In the genomic region with DNA sequence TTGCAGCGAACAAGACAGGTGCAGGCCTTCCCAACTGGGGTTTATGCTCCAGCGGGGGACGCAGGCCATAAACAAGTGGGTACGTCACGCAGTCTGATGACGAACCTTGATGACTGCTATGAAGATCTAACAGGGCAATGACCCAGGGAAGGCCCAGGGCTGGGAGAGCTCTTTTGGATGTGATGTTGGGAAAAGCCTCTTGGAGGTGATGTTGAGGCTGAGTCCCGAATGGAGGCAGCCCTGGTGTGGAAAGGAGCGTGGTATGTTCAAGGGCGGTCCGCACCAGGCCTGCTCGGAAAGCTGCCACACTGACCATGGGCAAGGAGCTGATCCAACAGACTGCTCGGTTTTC, we compare ENCODE assay signal across 9 cellular contexts. TPM values are rescaled to one million over a fixed set of nuclear protein-coding genes. Genes with fewer than 3 reads are reported as not detected.
DNase-seq lines count a peak whose midpoint lies in the region; ATAC-seq, FAIRE-seq and TF ChIP-seq lines count a peak whose summit lies in the region.
"Had no signal": no experiment of that assay in that cellular context is flagged by ENCODE, and none has a peak within 500 bp of the region (broad histone marks: within the 10 kb centered on the region; RNA-seq: fewer than 3 reads in every experiment).

No MANE protein-coding gene starts in this region.

- H3K27ac ChIP-seq in HCT116 (ENCODE audit: low read depth, low read length) (no peak overlapping the region), WERI-Rb-1 (no peak overlapping the region), hepatocyte (peak overlapping the region; percentile 85), small intestine (ENCODE audit: low read depth in 1 of 2, low read length in 1 of 2) (peak overlapping the region; percentile 37 to 89)

- H3K4me2 ChIP-seq in HCT116 (ENCODE audit: low read length) (no peak overlapping the region), hepatocyte (no peak overlapping the region)

- CTCF ChIA-PET in HCT116 (lab: Charles Lee), result no interaction called here

- BruUV-seq in HCT116 (replicated peaks; lab: Mats Ljungman, UMichigan), result no TSS peak

- RAD21 ChIA-PET in HCT116 (lab: Charles Lee; ENCODE audit: low non-redundant PET in 1 of 2, low total read pairs in 2 of 2, uncharacterized antibody in 2 of 2, unreplicated experiment in 2 of 2), result no interaction called here

- H3K27me3 ChIP-seq in HCT116 (ENCODE audit: insufficient read depth, low read length) (no peaks in the 10 kb centered on the region), WERI-Rb-1 (ENCODE audit: insufficient read depth, low read depth, severe bottlenecking) (no peaks in the 10 kb centered on the region), hepatocyte (no peaks in the 10 kb centered on the region), small intestine (ENCODE audit: control insufficient read depth in 2 of 2, insufficient read depth in 2 of 2, low read length in 2 of 2) (no peaks in the 10 kb centered on the region)

- H3K9me3 ChIP-seq in HCT116 (ENCODE audit: control insufficient read depth in 1 of 2, insufficient read depth in 1 of 2, low read depth in 1 of 2, low read length in 2 of 2), result no peaks in the 10 kb centered on the region
- H3K9me3 ChIP-seq in WERI-Rb-1 (ENCODE audit: severe bottlenecking), result no peaks in the 10 kb centered on the region
- no peaks in the 10 kb centered on the region for H3K9me3 ChIP-seq in hepatocyte (ENCODE audit: low read depth)
- H3K9me3 ChIP-seq in small intestine (ENCODE audit: control insufficient read depth, low read depth), result no peaks in the 10 kb centered on the region

- H4K20me1 ChIP-seq in HCT116 (ENCODE audit: insufficient read depth) (no peaks in the 10 kb centered on the region), hepatocyte (ENCODE audit: insufficient read depth, poor library complexity, severe bottlenecking) (peaks cover 63% of the 10 kb centered on the region)

- intact Hi-C loops in HCT116 (cut with micrococcal nuclease), result no loop called here

- no peak overlapping the region for H2AFZ ChIP-seq in HCT116 (ENCODE audit: low read depth, low read length, poor library complexity, severe bottlenecking)
- no peak overlapping the region for H2AFZ ChIP-seq in hepatocyte

- DNase-seq in HCT116 (ENCODE audit: low read depth, low spot score) (no peak), WERI-Rb-1 (no peak), hepatocyte (ENCODE audit: low spot score) (no peak), small intestine (no peak), H54 (ENCODE audit: insufficient read length, low spot score) (no peak), GM19239 (ENCODE audit: insufficient read length, low spot score) (no peak), NCI-H1105 (lab: John Stamatoyannopoulos, UW) (no peak)
- DNase-seq: NCI-H774 had no signal

- no peaks in the 10 kb centered on the region for H3K79me2 ChIP-seq in HCT116 (ENCODE audit: insufficient read depth, low read length)
- H3K79me2 ChIP-seq in hepatocyte, result peaks cover 85% of the 10 kb centered on the region

- FAIRE-seq in small intestine (lab: Jason Lieb, UNC) (no peak), H54 (lab: Jason Lieb, UNC) (no peak), GM19239 (lab: Jason Lieb, UNC) (no peak)

- TF ChIP-seq POLR2A in HCT116 (IDR thresholded peaks at IDR 0.05; ENCODE audit: borderline replicate concordance, extremely low read depth, insufficient read depth, insufficient read length) (no peak), H54 (IDR thresholded peaks at IDR 0.05; ENCODE audit: low read depth, low read length) (no peak)

- ATAC-seq in HCT116 (0 out of 2 replicates have a peak, but pooled peaks have one; percentile 17), GM21619 (IDR thresholded peaks at IDR 0.05; ENCODE audit: unreplicated experiment) (no peak)

- POLR2A ChIA-PET in HCT116 (lab: Charles Lee), result no interaction called here

- H3K36me3 ChIP-seq in HCT116 (ENCODE audit: control insufficient read depth in 1 of 2, insufficient read depth in 2 of 2, low read length in 2 of 2), result no peaks in the 10 kb centered on the region
- peaks cover 58% of the 10 kb centered on the region for H3K36me3 ChIP-seq in WERI-Rb-1
- no peaks in the 10 kb centered on the region for H3K36me3 ChIP-seq in hepatocyte (replicated peaks; ENCODE audit: insufficient read depth, low read depth)
- H3K36me3 ChIP-seq in small intestine (ENCODE audit: control insufficient read depth in 2 of 2, insufficient read depth in 2 of 2, low read length in 2 of 2), result no peaks in the 10 kb centered on the region

- TF ChIP-seq RAD21 in HCT116 (IDR thresholded peaks at IDR 0.05; ENCODE audit: low read depth), result no peak

- H3K9me2 ChIP-seq in HCT116 (ENCODE audit: insufficient read depth) (no peaks in the 10 kb centered on the region), hepatocyte (replicated peaks; ENCODE audit: insufficient read depth) (no peaks in the 10 kb centered on the region)

- no peak overlapping the region for H3K9ac ChIP-seq in HCT116 (ENCODE audit: low read length)

- no peak overlapping the region for H3K4me3 ChIP-seq in HCT116 (replicated peaks in 1 of 2; ENCODE audit: low read depth in 1 of 2, low read length in 2 of 2)
- no peak overlapping the region for H3K4me3 ChIP-seq in WERI-Rb-1 (ENCODE audit: low read depth, low read length)
- no peak overlapping the region for H3K4me3 ChIP-seq in hepatocyte
- H3K4me3 ChIP-seq in small intestine (ENCODE audit: low read depth in 1 of 2, low read length in 2 of 2), result no peak overlapping the region

- TF ChIP-seq CTCF in HCT116 (IDR thresholded peaks at IDR 0.05 in 2 of 3, conservative IDR thresholded peaks at IDR 0.05 in 1 of 3; ENCODE audit: borderline replicate concordance in 1 of 3, insufficient read depth in 1 of 3, low read depth in 2 of 3, low read length in 2 of 3) (no peak), WERI-Rb-1 (IDR thresholded peaks at IDR 0.05; ENCODE audit: low read depth, low read length) (0 out of 2 replicates have a peak, but pooled peaks have one; percentile 2), hepatocyte (IDR thresholded peaks at IDR 0.05; ENCODE audit: poor library complexity) (no peak)

- 95% methylated on average over 12 of the region's 12 CpGs for WGBS in hepatocyte (ENCODE audit: low lambda C conversion rate, missing lambda C conversion rate)
- 51 to 79% (median 66%) methylated on average over 12 of the region's 12 CpGs for WGBS in small intestine, 3 donors

- H3K4me1 ChIP-seq in HCT116 (ENCODE audit: control insufficient read depth in 1 of 2, insufficient read depth in 2 of 2, low read length in 2 of 2), result peaks cover 0 to 5% of the 10 kb centered on the region in 2 experiments; a peak in 1 of 4 replicates
- H3K4me1 ChIP-seq in hepatocyte (ENCODE audit: insufficient read depth), result peaks cover 32% of the 10 kb centered on the region
- H3K4me1 ChIP-seq in small intestine (ENCODE audit: control insufficient read depth in 2 of 2, insufficient read depth in 1 of 2, low read depth in 1 of 2, low read length in 1 of 2), result peaks cover 6 to 19% of the 10 kb centered on the region in 2 donors

TF ChIP-seq in HCT116, 20 proteins besides CTCF, POLR2A, EP300 and RAD21:
- TF ChIP-seq, protein P1, sequence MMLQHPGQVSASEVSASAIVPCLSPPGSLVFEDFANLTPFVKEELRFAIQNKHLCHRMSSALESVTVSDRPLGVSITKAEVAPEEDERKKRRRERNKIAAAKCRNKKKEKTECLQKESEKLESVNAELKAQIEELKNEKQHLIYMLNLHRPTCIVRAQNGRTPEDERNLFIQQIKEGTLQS (IDR thresholded peaks at IDR 0.05), result no peak
- no peak for TF ChIP-seq JUND (IDR thresholded peaks at IDR 0.05)
- TF ChIP-seq SRF (IDR thresholded peaks at IDR 0.05; ENCODE audit: low read depth), result no peak
- TF ChIP-seq EZH2phosphoT487 (IDR thresholded peaks at IDR 0.05; ENCODE audit: borderline replicate concordance), result no peak
- TF ChIP-seq YY1 (IDR thresholded peaks at IDR 0.05; ENCODE audit: extremely low read depth, insufficient replicate concordance, low read depth, low read length), result no peak
- TF ChIP-seq CBX3 (IDR thresholded peaks at IDR 0.05; ENCODE audit: low read depth), result no peak
- no peak for TF ChIP-seq ZFX (IDR thresholded peaks at IDR 0.05)
- no peak for TF ChIP-seq EGR1 (IDR thresholded peaks at IDR 0.05; ENCODE audit: low read depth)
- TF ChIP-seq POLR2AphosphoS5 (IDR thresholded peaks at IDR 0.05; ENCODE audit: low read depth, low read length), result no peak
- TF ChIP-seq, protein P2, sequence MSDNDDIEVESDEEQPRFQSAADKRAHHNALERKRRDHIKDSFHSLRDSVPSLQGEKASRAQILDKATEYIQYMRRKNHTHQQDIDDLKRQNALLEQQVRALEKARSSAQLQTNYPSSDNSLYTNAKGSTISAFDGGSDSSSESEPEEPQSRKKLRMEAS (IDR thresholded peaks at IDR 0.05), result no peak

RNA-seq across cellular contexts. Expression of a gene that starts 5.8 kb away (rescaled TPM):
- 17.1 TPM for total RNA-seq in HCT116 (2021; ENCODE audit: unreplicated experiment)
- polyA plus RNA-seq in HCT116 (2012), result 17.3 and 18.8 TPM in 2 replicates
- 256 and 317 TPM in 2 replicates for total RNA-seq in hepatocyte
- polyA plus RNA-seq in hepatocyte, result 277 and 356 TPM in 2 replicates
- 100 to 1,000 TPM in 1 of 3 donors, 1 to 10 TPM in 2; 2.4 to 147 (median 3.4) TPM for polyA plus RNA-seq in small intestine

RNA-seq across cellular contexts. Expression of a gene that starts 17.1 kb away (rescaled TPM):
- total RNA-seq in HCT116 (2021; ENCODE audit: unreplicated experiment) (56.6 TPM), hepatocyte (151 and 159 TPM in 2 replicates)
- 28.8 and 36.3 TPM in 2 replicates for polyA plus RNA-seq in HCT116 (2012)
- polyA plus RNA-seq in hepatocyte (218 and 230 TPM in 2 replicates), small intestine (10 to 100 TPM in 1 of 3 donors, under 1 TPM in 2; 0.45 to 15.9 (median 0.81) TPM)

RNA-seq across cellular contexts. Expression of a gene that starts 41.2 kb away (rescaled TPM):
- 89.5 TPM for total RNA-seq in HCT116 (2021; ENCODE audit: unreplicated experiment)
- 53.8 and 55.2 TPM in 2 replicates for polyA plus RNA-seq in HCT116 (2012)
- 14.2 and 15.4 TPM in 2 replicates for total RNA-seq in hepatocyte
- polyA plus RNA-seq in hepatocyte, result 13.6 and 21.0 TPM in 2 replicates
- 10 to 100 TPM in 1 of 3 donors, 1 to 10 TPM in 2; 5.8 to 32.1 (median 7.8) TPM for polyA plus RNA-seq in small intestine

RNA-seq across cellular contexts. Expression of a gene that starts 41.5 kb away (rescaled TPM):
- total RNA-seq in HCT116 (2021; ENCODE audit: unreplicated experiment) (160 TPM), hepatocyte (64.7 and 90.9 TPM in 2 replicates)
- polyA plus RNA-seq in HCT116 (2012), result 403 and 404 TPM in 2 replicates
- polyA plus RNA-seq in hepatocyte (253 and 255 TPM in 2 replicates), small intestine (100 to 1,000 TPM; 116 to 211 (median 174) TPM)

RNA-seq across cellular contexts. Expression of a gene that starts 57.4 kb away (rescaled TPM):
- total RNA-seq in HCT116 (2021; ENCODE audit: unreplicated experiment) (65.8 TPM), hepatocyte (19.4 and 25.0 TPM in 2 replicates)
- 59.1 and 69.4 TPM in 2 replicates for polyA plus RNA-seq in HCT116 (2012)
- polyA plus RNA-seq in hepatocyte (36.0 and 37.0 TPM in 2 replicates), small intestine (10 to 100 TPM in 1 of 3 donors, 1 to 10 TPM in 2; 5.9 to 17.9 (median 6.0) TPM)

Comparison
In these comparisons a context has a peak if more than half of its experiments do, and no peak if none do; other contexts are left out.
1. H3K27ac ChIP-seq: peak in hepatocyte (single experiment) and small intestine (2 of 2); none in HCT116 (single experiment) and WERI-Rb-1 (single experiment).
2. RNA of a gene that starts 5.8 kb away (total RNA-seq): 256 to 317 TPM in hepatocyte; 17.1 TPM in HCT116 (single experiment); every median in the first group is over 10 times any median in the second.